ENCODE assay signal across 33 cellular contexts in the genomic region with DNA sequence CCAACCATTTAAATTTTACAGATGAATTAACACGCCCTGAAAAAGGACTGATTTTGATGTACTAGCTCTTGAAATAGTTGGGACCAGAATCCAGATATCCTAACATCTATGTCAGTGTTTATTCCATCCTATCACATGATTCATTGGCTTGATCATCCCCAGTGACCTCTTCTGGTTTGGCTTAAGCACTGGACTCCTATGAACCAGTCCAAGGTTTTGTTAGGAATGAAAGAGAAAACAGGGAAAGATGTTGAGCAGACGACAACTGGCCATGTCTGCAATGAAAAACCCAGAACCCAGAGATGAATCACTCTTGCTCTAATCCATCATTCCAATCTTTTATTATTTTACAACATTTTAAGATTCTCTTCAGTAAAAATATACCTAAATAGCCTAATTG.
"Had no signal": no experiment of that assay in that cellular context is flagged by ENCODE, and none has a peak within 500 bp of the region (broad histone marks: within the 10 kb centered on the region; RNA-seq: fewer than 3 reads in every experiment).

No MANE protein-coding gene starts in this region.

- DNase-seq: activated CD4-positive, alpha-beta memory T cell treated with anti-CD3 and anti-CD28 coated beads for 36 hours; activated CD4-positive, alpha-beta T cell treated with anti-CD3 and anti-CD28 coated beads for 48 hours; activated CD8-positive, alpha-beta memory T cell treated with anti-CD3 and anti-CD28 coated beads, Interleukin-2, amount 50 U/mL, for 4 hours; activated effector memory CD4-positive, alpha-beta T cell treated with anti-CD3 and anti-CD28 coated beads, Interleukin-2, amount 50 U/mL, for 16 hours; activated naive CD4-positive, alpha-beta T cell treated with anti-CD3 and anti-CD28 coated beads for 36 hours; activated naive CD8-positive, alpha-beta T cell treated with anti-CD3 and anti-CD28 coated beads for 36 hours; activated T-cell treated with anti-CD3 and anti-CD28 coated beads, Interleukin-2, amount 50 U/mL, for 1 hour; amniotic stem cell; dermis blood vessel endothelial cell; effector CD4-positive, alpha-beta T cell; foreskin keratinocyte; left lung; naive B cell; nephron progenitor cell; retina; sigmoid colon; stimulated activated CD4-positive, alpha-beta T cell treated with anti-CD3 and anti-CD28 coated beads, Interleukin-1b, Interleukin-23, amount 100 ng/mL, for 48 hours; stimulated activated CD4-positive, alpha-beta T cell treated with anti-CD3 and anti-CD28 coated beads, Interleukin-4, amount 100 ng/mL, for 4 hours; stimulated activated CD8-positive, alpha-beta memory T cell treated with anti-CD3 and anti-CD28 coated beads, Interleukin-4, amount 100 ng/mL, for 48 hours; stimulated activated naive CD8-positive, alpha-beta T cell treated with anti-CD3 and anti-CD28 coated beads, Interleukin-15, amount 100 ng/mL, for 72 hours; T-helper 17 cell; T1000; thyroid gland; upper lobe of left lung; WERI-Rb-1 had no signal

- H3K4me1 ChIP-seq: breast epithelium, esophagus muscularis mucosa, foreskin keratinocyte, left lung, prostate gland, sigmoid colon, thyroid gland, upper lobe of left lung, vagina had no signal

- H3K9me3 ChIP-seq: breast epithelium, esophagus muscularis mucosa, left lung, neutrophil, prostate gland, sigmoid colon, thyroid gland, upper lobe of left lung, vagina had no signal

- H3K36me3 ChIP-seq: breast epithelium, esophagus muscularis mucosa, left lung, neutrophil, prostate gland, sigmoid colon, thyroid gland, upper lobe of left lung, vagina, WERI-Rb-1 had no signal

- H3K27me3 ChIP-seq: breast epithelium, esophagus muscularis mucosa, foreskin keratinocyte, left lung, neutrophil, sigmoid colon, thyroid gland, upper lobe of left lung, vagina had no signal

- H3K4me3 ChIP-seq: breast epithelium, esophagus muscularis mucosa, left lung, prostate gland, sigmoid colon, smooth muscle cell, thyroid gland, upper lobe of left lung, vagina had no signal

- H3K27ac ChIP-seq: breast epithelium, esophagus muscularis mucosa, foreskin keratinocyte, left lung, neutrophil, prostate gland, sigmoid colon, thyroid gland, upper lobe of left lung, vagina, WERI-Rb-1 had no signal

- H3K4me2 ChIP-seq: smooth muscle cell had no signal

- ATAC-seq: activated CD4-positive, CD25-positive, alpha-beta regulatory T cell treated with anti-CD3 and anti-CD28 coated beads, Interleukin-2, amount 50 U/mL, for 24 hours; foreskin keratinocyte; left lung; stimulated activated memory B cell treated with anti-CD40 and anti-IgM and Interleukin-4, amounts not matched to agents 10 μg/mL and 1 μg/mL and 100 μg/mL, for 72 hours; stimulated activated naive CD8-positive, alpha-beta T cell treated with anti-CD3 and anti-CD28 coated beads, Interleukin-15, amount 100 ng/mL, for 72 hours; T-helper 17 cell had no signal
